ENCODE assay signal across 9 cellular contexts in the genomic region with DNA sequence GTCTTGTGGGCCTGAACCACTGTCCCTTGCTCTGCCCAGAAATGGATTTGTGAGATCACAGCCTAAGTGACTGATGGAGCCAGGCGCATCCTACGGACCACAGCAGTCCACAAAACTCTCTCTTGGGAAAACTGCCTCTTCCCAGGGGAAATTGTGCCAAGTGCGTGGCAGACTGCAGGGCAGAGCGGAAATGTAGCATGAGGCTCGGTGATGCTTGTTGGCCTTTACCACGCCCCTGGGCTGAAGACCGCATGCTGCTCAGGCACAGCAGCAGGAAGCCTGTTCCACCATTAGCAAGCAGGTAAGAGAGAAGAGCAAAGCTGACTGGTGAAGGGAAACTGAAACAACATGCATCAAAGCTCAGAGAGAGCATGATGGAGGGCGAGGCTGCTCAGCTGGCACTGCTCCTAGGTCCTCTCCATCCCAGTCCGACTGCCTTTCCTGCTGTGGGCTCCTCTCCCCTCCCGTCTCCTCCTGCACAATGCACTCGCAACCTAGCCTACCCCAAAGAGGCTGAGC.
A peak's percentile ranks its signal among the peaks of the same experiment; 100 is the strongest.
DNase-seq lines count a peak whose midpoint lies in the region; ATAC-seq and TF ChIP-seq lines count a peak whose summit lies in the region.
"Had no signal": no experiment of that assay in that cellular context is flagged by ENCODE, and none has a peak within 500 bp of the region (broad histone marks: within the 10 kb centered on the region; RNA-seq: fewer than 3 reads in every experiment).

No MANE protein-coding gene starts in this region.

- no peak for TF ChIP-seq CTCF in GM10248 (IDR thresholded peaks at IDR 0.05; ENCODE audit: control extremely low read depth, extremely low read depth, low read depth, missing control alignments)

- DNase-seq in GM10248 (ENCODE audit: extremely low spot score) (peak; percentile 52), nucleus accumbens (lab: John Stamatoyannopoulos, UW) (no peak), superior temporal gyrus (ENCODE audit: extremely low spot score) (no peak), ACHN (no peak)
- peak; percentile 42 for DNase-seq in activated CD4-positive, alpha-beta T cell treated with anti-CD3 and anti-CD28 coated beads for 1 hour
- DNase-seq in activated naive CD8-positive, alpha-beta T cell treated with anti-CD3 and anti-CD28 coated beads, Interleukin-2, amount 50 U/mL, for 16 hours (ENCODE audit: low read depth, low spot score), result peak; percentile 15
- DNase-seq in stimulated activated CD4-positive, alpha-beta T cell treated with anti-CD3 and anti-CD28 coated beads, Interleukin-2, amount 100 ng/mL, for 48 hours, result peak; percentile 23 to 40
- DNase-seq: trophoblast cell had no signal

- in situ Hi-C loops in ACHN (cut with HindIII; ENCODE audit: low pct_ligation_motif_present, low pct_unique_long_range_greater_than_20kb, low sequenced_read_pairs), result no loop called here

- ATAC-seq in HG02763 (IDR thresholded peaks at IDR 0.05; ENCODE audit: unreplicated experiment), result no peak

- POLR2A ChIA-PET in GM10248 (lab: Yijun Ruan, JAX), result no interaction called here

- CTCF ChIA-PET in GM10248 (lab: Yijun Ruan, JAX), result interaction anchor here (1.0 to 2.3 kb wide), 5 partner anchors 9 to 307 kb away, joined by 3 to 7 read pairs (median 4); no protein-coding TSS in a partner anchor

Comparison
In these comparisons a context has a peak if more than half of its experiments do, and no peak if none do; other contexts are left out.
1. DNase-seq: peak in GM10248 (single experiment), activated CD4-positive, alpha-beta T cell treated with anti-CD3 and anti-CD28 coated beads for 1 hour (single experiment), activated naive CD8-positive, alpha-beta T cell treated with anti-CD3 and anti-CD28 coated beads, Interleukin-2, amount 50 U/mL, for 16 hours (single experiment) and stimulated activated CD4-positive, alpha-beta T cell treated with anti-CD3 and anti-CD28 coated beads, Interleukin-2, amount 100 ng/mL, for 48 hours (2 of 2); none in nucleus accumbens (0 of 56), superior temporal gyrus (single experiment) and ACHN (single experiment).